ENCODE assay signal across 20 cellular contexts in genomic region chr12:33560653-33561208, GRCh38.
"Had no signal": no experiment of that assay in that cellular context is flagged by ENCODE, and none has a peak within 500 bp of the region (broad histone marks: within the 10 kb centered on the region; RNA-seq: fewer than 3 reads in every experiment).

No MANE protein-coding gene starts in this region.

- H3K4me3 Mint-ChIP-seq: activated CD4-positive, alpha-beta memory T cell treated with anti-CD3 and anti-CD28 coated beads for 36 hours; activated CD4-positive, alpha-beta T cell treated with anti-CD3 and anti-CD28 coated beads, Interleukin-2, amount 10 ng/mL, durations not matched to agents 7 days and 5 days; activated naive CD8-positive, alpha-beta T cell; activated T-cell treated with anti-CD3 and anti-CD28 coated beads, Interleukin-2, amount 50 U/mL, for 4 hours; brain; T-helper 17 cell had no signal

- H3K27ac Mint-ChIP-seq: activated CD4-positive, alpha-beta memory T cell treated with anti-CD3 and anti-CD28 coated beads for 36 hours; activated CD4-positive, alpha-beta T cell treated with anti-CD3 and anti-CD28 coated beads, Interleukin-2, amount 10 ng/mL, durations not matched to agents 7 days and 5 days; activated naive CD8-positive, alpha-beta T cell; brain; T-helper 17 cell had no signal

- H3K27me3 Mint-ChIP-seq: activated CD4-positive, alpha-beta memory T cell treated with anti-CD3 and anti-CD28 coated beads for 36 hours; activated CD4-positive, alpha-beta T cell treated with anti-CD3 and anti-CD28 coated beads, Interleukin-2, amount 10 ng/mL, durations not matched to agents 7 days and 5 days; activated naive CD8-positive, alpha-beta T cell; T-helper 17 cell had no signal

- H3K36me3 Mint-ChIP-seq: activated CD4-positive, alpha-beta memory T cell treated with anti-CD3 and anti-CD28 coated beads for 36 hours; activated naive CD8-positive, alpha-beta T cell; brain had no signal

- H3K4me3 ChIP-seq: K562 had no signal

- H3K4me1 Mint-ChIP-seq: activated CD4-positive, alpha-beta T cell treated with anti-CD3 and anti-CD28 coated beads, Interleukin-2, amount 10 ng/mL, durations not matched to agents 7 days and 5 days; brain; T-helper 17 cell had no signal

- ATAC-seq: activated T-cell treated with anti-CD3 and anti-CD28 coated beads, Interleukin-2, amount 50 U/mL, for 4 hours; K562; T-helper 17 cell had no signal

- DNase-seq: activated CD4-positive, alpha-beta memory T cell treated with anti-CD3 and anti-CD28 coated beads for 36 hours; activated CD4-positive, alpha-beta T cell treated with anti-CD3 and anti-CD28 coated beads, Interleukin-2, amount 10 ng/mL, durations not matched to agents 7 days and 5 days; activated CD4-positive, CD25-positive, alpha-beta regulatory T cell; activated CD8-positive, alpha-beta memory T cell treated with anti-CD3 and anti-CD28 coated beads for 24 hours; activated effector memory CD4-positive, alpha-beta T cell treated with anti-CD3 and anti-CD28 coated beads, Interleukin-2, amount 50 U/mL, for 16 hours; activated naive CD4-positive, alpha-beta T cell treated with Interleukin-2 at 50 U/mL for 16 hours; activated T-cell treated with anti-CD3 and anti-CD28 coated beads, Interleukin-2, amount 50 U/mL, for 4 hours; amygdala; Karpas-422; NCI-H1092 treated with DMSO at 0.1 percent for 48 hours; NCI-H1436; NCI-H1694 treated with DMSO at 0.1 percent for 48 hours; NCI-H2029 treated with DMSO at 0.1 percent for 48 hours; NCI-H524; SIG-M5; T-helper 17 cell; T-helper 9 cell had no signal
